1 cellular context compared by ENCODE assay signal in genomic region chr12:52045794-52046199, GRCh38.
A peak's percentile ranks its signal among the peaks of the same experiment; 100 is the strongest.
TF ChIP-seq lines count a peak whose summit lies in the region.

No MANE protein-coding gene starts in this region.

TF ChIP-seq in HepG2, 621 proteins besides CTCF, POLR2A, EP300 and RAD21:
- no peak for TF ChIP-seq KDM3A (CRISPR knock-in tag; IDR thresholded peaks at IDR 0.05; ENCODE audit: low read depth)
- TF ChIP-seq, protein P1, sequence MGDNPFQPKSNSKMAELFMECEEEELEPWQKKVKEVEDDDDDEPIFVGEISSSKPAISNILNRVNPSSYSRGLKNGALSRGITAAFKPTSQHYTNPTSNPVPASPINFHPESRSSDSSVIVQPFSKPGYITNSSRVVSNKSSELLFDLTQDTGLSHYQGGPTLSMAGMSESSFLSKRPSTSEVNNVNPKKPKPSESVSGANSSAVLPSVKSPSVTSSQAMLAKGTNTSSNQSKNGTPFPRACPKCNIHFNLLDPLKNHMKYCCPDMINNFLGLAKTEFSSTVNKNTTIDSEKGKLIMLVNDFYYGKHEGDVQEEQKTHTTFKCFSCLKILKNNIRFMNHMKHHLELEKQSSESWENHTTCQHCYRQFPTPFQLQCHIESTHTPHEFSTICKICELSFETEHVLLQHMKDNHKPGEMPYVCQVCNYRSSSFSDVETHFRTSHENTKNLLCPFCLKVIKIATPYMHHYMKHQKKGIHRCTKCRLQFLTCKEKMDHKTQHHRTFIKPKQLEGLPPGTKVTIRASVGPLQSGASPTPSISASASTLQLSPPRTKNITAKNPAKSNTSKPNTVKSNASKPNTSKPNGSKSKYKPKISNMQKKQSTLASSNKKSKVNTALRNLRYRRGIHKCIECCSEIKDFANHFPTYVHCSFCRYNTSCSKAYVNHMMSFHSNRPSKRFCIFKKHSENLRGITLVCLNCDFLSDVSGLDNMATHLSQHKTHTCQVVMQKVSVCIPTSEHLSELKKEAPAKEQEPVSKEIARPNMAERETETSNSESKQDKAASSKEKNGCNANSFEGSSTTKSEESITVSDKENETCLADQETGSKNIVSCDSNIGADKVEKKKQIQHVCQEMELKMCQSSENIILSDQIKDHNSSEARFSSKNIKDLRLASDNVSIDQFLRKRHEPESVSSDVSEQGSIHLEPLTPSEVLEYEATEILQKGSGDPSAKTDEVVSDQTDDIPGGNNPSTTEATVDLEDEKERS (CRISPR knock-in tag; IDR thresholded peaks at IDR 0.05), result no peak
- TF ChIP-seq HNRNPL (IDR thresholded peaks at IDR 0.05; ENCODE audit: low read depth, low read length), result 0 out of 2 replicates have a peak, but pooled peaks have one; percentile 17
- no peak for TF ChIP-seq KLF13 (CRISPR knock-in tag; IDR thresholded peaks at IDR 0.05)
- no peak for TF ChIP-seq JDP2 (CRISPR knock-in tag; IDR thresholded peaks at IDR 0.05; ENCODE audit: borderline replicate concordance)
- peak; percentile 56 for TF ChIP-seq ZNF687 (CRISPR knock-in tag; IDR thresholded peaks at IDR 0.05)
- no peak for TF ChIP-seq YEATS2 (CRISPR knock-in tag; IDR thresholded peaks at IDR 0.05; ENCODE audit: borderline replicate concordance)
